In the genomic region with DNA sequence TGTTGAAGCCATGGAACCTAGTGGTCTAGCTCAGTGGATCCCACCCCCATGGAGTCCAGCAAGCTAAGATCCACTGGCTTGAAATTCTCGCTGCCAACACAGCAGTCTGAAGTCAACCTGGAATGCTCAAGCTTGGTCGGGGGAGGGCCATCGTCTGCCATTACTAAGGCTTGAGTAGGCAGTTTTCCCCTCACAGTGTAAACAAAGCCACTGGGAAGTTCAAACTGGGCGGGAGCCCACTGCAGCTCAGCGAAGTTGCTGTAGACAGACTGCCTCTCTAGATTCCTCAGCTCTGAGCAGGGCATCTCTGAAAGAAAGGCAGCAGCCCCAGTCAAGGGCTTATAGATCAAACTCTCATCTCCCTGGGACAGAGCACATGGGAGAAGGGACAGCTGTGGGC, we compare ENCODE assay signal across 1 cellular context.
TF ChIP-seq lines count a peak whose summit lies in the region.

No MANE protein-coding gene starts in this region.

TF ChIP-seq in H1, 55 proteins besides CTCF, POLR2A, EP300 and RAD21:
- peak; percentile 34; the same call in 1 of the 2 replicates for TF ChIP-seq BACH1 (IDR thresholded peaks at IDR 0.05; ENCODE audit: low read length)
TF ChIP-seq in H1: peak in this region for 1; not testable (repeated sequence) for 54.
